ENCODE assay signal across 8 cellular contexts in the genomic region with DNA sequence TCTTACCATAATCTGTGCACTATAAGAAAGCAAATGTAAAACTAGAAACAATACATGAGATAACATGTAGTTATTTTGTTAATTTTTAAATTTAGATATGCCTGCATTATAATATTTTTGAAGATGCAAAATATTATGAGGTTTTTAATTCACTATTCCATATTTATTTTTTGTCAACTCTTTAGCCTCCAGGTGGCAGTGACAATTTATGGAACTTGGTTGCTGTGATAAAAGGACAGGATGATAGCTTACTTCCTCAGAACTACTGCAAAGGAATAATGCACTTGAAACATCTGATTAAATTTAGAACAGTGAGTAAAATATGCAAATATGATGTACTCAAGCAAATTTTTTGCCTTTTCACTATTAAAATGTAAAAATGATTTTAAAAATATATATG. TPM values are rescaled to one million over a fixed set of nuclear protein-coding genes. Genes with fewer than 3 reads are reported as not detected.
DNase-seq lines count a peak whose midpoint lies in the region; ATAC-seq lines count a peak whose summit lies in the region.

No MANE protein-coding gene starts in this region.

- H3K27me3 Mint-ChIP-seq in activated CD4-positive, alpha-beta memory T cell treated with anti-CD3 and anti-CD28 coated beads, Interleukin-2, amount 10 ng/mL, durations not matched to agents 7 days and 5 days: no peaks in the 10 kb centered on the region

- intact Hi-C loops in left ventricle myocardium superior (cut with micrococcal nuclease): loop anchor here (1.0 kb wide), 1 partner anchor 190 kb away; no protein-coding TSS in a partner anchor

- no peaks in the 10 kb centered on the region for H3K36me3 Mint-ChIP-seq in activated CD4-positive, alpha-beta memory T cell treated with anti-CD3 and anti-CD28 coated beads, Interleukin-2, amount 10 ng/mL, durations not matched to agents 7 days and 5 days (ENCODE audit: low read depth)

- CTCF ChIA-PET in activated CD4-positive, alpha-beta memory T cell treated with anti-CD3 and anti-CD28 coated beads, Interleukin-2, amount 10 ng/mL, durations not matched to agents 7 days and 5 days (lab: Charles Lee): interaction anchor here (0.7 to 1.4 kb wide), 2 partner anchors 191 to 192 kb away, joined by 3 to 4 read pairs; no protein-coding TSS in a partner anchor

- H3K27ac Mint-ChIP-seq in activated CD4-positive, alpha-beta memory T cell treated with anti-CD3 and anti-CD28 coated beads, Interleukin-2, amount 10 ng/mL, durations not matched to agents 7 days and 5 days: no peak overlapping the region

- H3K4me3 Mint-ChIP-seq in activated CD4-positive, alpha-beta memory T cell treated with anti-CD3 and anti-CD28 coated beads, Interleukin-2, amount 10 ng/mL, durations not matched to agents 7 days and 5 days: no peak overlapping the region

- H3K4me1 Mint-ChIP-seq in activated CD4-positive, alpha-beta memory T cell treated with anti-CD3 and anti-CD28 coated beads, Interleukin-2, amount 10 ng/mL, durations not matched to agents 7 days and 5 days: no peaks in the 10 kb centered on the region

- no peaks in the 10 kb centered on the region for H3K9me3 Mint-ChIP-seq in activated CD4-positive, alpha-beta memory T cell treated with anti-CD3 and anti-CD28 coated beads, Interleukin-2, amount 10 ng/mL, durations not matched to agents 7 days and 5 days

- DNase-seq in AML-193 (lab: John Stamatoyannopoulos, UW) (peak; percentile 12 to 24), RKO (ENCODE audit: low spot score) (peak; percentile 46), left ventricle myocardium superior (no peak), UCSD-AML1 (lab: John Stamatoyannopoulos, UW; ENCODE audit: unreplicated experiment) (no peak)
- DNase-seq in activated CD4-positive, alpha-beta memory T cell treated with anti-CD3 and anti-CD28 coated beads, Interleukin-2, amount 10 ng/mL, durations not matched to agents 7 days and 5 days: no peak

- ATAC-seq in GM21390 (IDR thresholded peaks at IDR 0.05; ENCODE audit: unreplicated experiment) (peak; percentile 70), left ventricle myocardium superior (peak; percentile 52), HG03469 (IDR thresholded peaks at IDR 0.05; ENCODE audit: unreplicated experiment) (no peak), GM19467 (IDR thresholded peaks at IDR 0.05; ENCODE audit: unreplicated experiment) (no peak)

- POLR2A ChIA-PET in activated CD4-positive, alpha-beta memory T cell treated with anti-CD3 and anti-CD28 coated beads, Interleukin-2, amount 10 ng/mL, durations not matched to agents 7 days and 5 days (lab: Charles Lee): no interaction called here

RNA-seq across cellular contexts. Expression of gene SPATA4, which starts 45.1 kb away (rescaled TPM):
- total RNA-seq in left ventricle myocardium superior: not detected
- not detected for total RNA-seq in activated CD4-positive, alpha-beta memory T cell treated with anti-CD3 and anti-CD28 coated beads, Interleukin-2, amount 10 ng/mL, durations not matched to agents 7 days and 5 days

Comparison
In these comparisons a context has a peak if more than half of its experiments do, and no peak if none do; other contexts are left out.
1. DNase-seq: peak in AML-193 (2 of 2) and RKO (single experiment); none in left ventricle myocardium superior (single experiment), UCSD-AML1 (single experiment) and activated CD4-positive, alpha-beta memory T cell treated with anti-CD3 and anti-CD28 coated beads, Interleukin-2, amount 10 ng/mL, durations not matched to agents 7 days and 5 days (single experiment).
2. ATAC-seq: peak in GM21390 (single experiment) and left ventricle myocardium superior (single experiment); none in HG03469 (single experiment) and GM19467 (single experiment).